In genomic region chr9:125262217-125262991, GRCh38 we compare ENCODE assay signal across 8 cellular contexts. TPM values are rescaled to one million over a fixed set of nuclear protein-coding genes. Genes with fewer than 3 reads are reported as not detected.
DNase-seq lines count a peak whose midpoint lies in the region; ATAC-seq and TF ChIP-seq lines count a peak whose summit lies in the region.

No MANE protein-coding gene starts in this region.

- CTCF ChIA-PET in GM10248 (lab: Yijun Ruan, JAX), result interaction anchor here (1.2 to 1.9 kb wide), 3 partner anchors 14 to 145 kb away, joined by 3 to 5 read pairs (median 5); no protein-coding TSS in a partner anchor

- H3K4me2 ChIP-seq in SU-DHL-6 (ENCODE audit: low read depth, low read length, poor library complexity, severe bottlenecking), result peak overlapping the region; percentile 89

- H3K4me3 Mint-ChIP-seq in progenitor cell of endocrine pancreas (ENCODE audit: low read depth), result peak overlapping the region; percentile 95

- TF ChIP-seq CTCF in GM10248 (IDR thresholded peaks at IDR 0.05; ENCODE audit: control extremely low read depth, extremely low read depth, low read depth, missing control alignments) (no peak), SU-DHL-6 (IDR thresholded peaks at IDR 0.05; ENCODE audit: insufficient read depth, low read length, poor library complexity, severe bottlenecking) (no peak), fibroblast of mammary gland (conservative IDR thresholded peaks at IDR 0.05; ENCODE audit: control insufficient read depth, insufficient read depth, low read depth, low read length) (no peak), progenitor cell of endocrine pancreas (IDR thresholded peaks at IDR 0.05; ENCODE audit: unreplicated experiment) (no peak)

- H3K9me2 ChIP-seq in SU-DHL-6 (replicated peaks; ENCODE audit: insufficient read depth, low read length), result no peaks in the 10 kb centered on the region

- peak overlapping the region; percentile 95 for H2AFZ ChIP-seq in SU-DHL-6 (ENCODE audit: low read depth, low read length, severe bottlenecking)

- H3K36me3 Mint-ChIP-seq in progenitor cell of endocrine pancreas (ENCODE audit: insufficient read depth), result peaks cover 8% of the 10 kb centered on the region

- H3K9me3 Mint-ChIP-seq in progenitor cell of endocrine pancreas (ENCODE audit: low read depth), result no peaks in the 10 kb centered on the region

- 0 out of 2 replicates have a peak, but pooled peaks cover 9% of the 10 kb centered on the region for H3F3A ChIP-seq in SU-DHL-6 (ENCODE audit: insufficient read depth)

- H3K27me3 ChIP-seq in SU-DHL-6 (ENCODE audit: low read length), result no peaks in the 10 kb centered on the region

- H3K9me3 ChIP-seq in SU-DHL-6 (ENCODE audit: insufficient read depth, low read length), result no peaks in the 10 kb centered on the region

- no peaks in the 10 kb centered on the region for H4K20me1 ChIP-seq in SU-DHL-6 (ENCODE audit: low read depth, low read length)

- no peaks in the 10 kb centered on the region for H3K27me3 Mint-ChIP-seq in progenitor cell of endocrine pancreas

- peak overlapping the region; percentile 99 for H3K4me3 ChIP-seq in SU-DHL-6 (ENCODE audit: insufficient read depth, low read length, poor library complexity, severe bottlenecking)
- peak overlapping the region; percentile 88 for H3K4me3 ChIP-seq in fibroblast of mammary gland (ENCODE audit: control insufficient read depth, low read depth, low read length)

- H3K9ac ChIP-seq in SU-DHL-6 (ENCODE audit: low read length), result peak overlapping the region; percentile 99

- peak overlapping the region; percentile 94 for H3K27ac Mint-ChIP-seq in progenitor cell of endocrine pancreas

- ATAC-seq in HG03066 (IDR thresholded peaks at IDR 0.05; ENCODE audit: low read depth, unreplicated experiment), result peak; percentile 24

- DNase-seq in A172 (ENCODE audit: low spot score), result peak; percentile 23
- DNase-seq in GM10248 (ENCODE audit: extremely low spot score), result peak; percentile 27
- no peak for DNase-seq in fibroblast of mammary gland (ENCODE audit: low read depth)
- no peak for DNase-seq in progenitor cell of endocrine pancreas (ENCODE audit: low spot score, unreplicated experiment)
- DNase-seq in NCI-H446 (lab: John Stamatoyannopoulos, UW), result no peak
- DNase-seq in kidney tubule cell (ENCODE audit: low spot score), result no peak

- no peaks in the 10 kb centered on the region for H3K36me3 ChIP-seq in SU-DHL-6 (ENCODE audit: low read length)

- H3K27ac ChIP-seq in SU-DHL-6 (ENCODE audit: low read depth, low read length), result peak overlapping the region; percentile 82; the same call in 1 of the 2 replicates

- H3K79me2 ChIP-seq in SU-DHL-6 (ENCODE audit: insufficient read depth, low read length), result peaks cover 54% of the 10 kb centered on the region

- POLR2A ChIA-PET in GM10248 (lab: Yijun Ruan, JAX), result interaction anchor here (3.4 kb wide), 1 partner anchor 21 kb away, joined by 24 read pairs; the partner anchor contains the start of gene HSPA5

- peaks cover 12% of the 10 kb centered on the region for H3K4me1 Mint-ChIP-seq in progenitor cell of endocrine pancreas (ENCODE audit: low read depth)

RNA-seq across cellular contexts. Expression of gene GAPVD1, which starts 0.8 kb away (rescaled TPM):
- total RNA-seq in A172 (2014; rRNA removed; shearing (Covaris generic)), result 46.3 and 58.8 TPM in 2 replicates
- total RNA-seq in progenitor cell of endocrine pancreas, result 46.0 and 49.5 TPM in 2 replicates

RNA-seq across cellular contexts. Expression of gene HSPA5, which starts 21.3 kb away (rescaled TPM):
- total RNA-seq in A172 (2014; rRNA removed; shearing (Covaris generic)), result 77.5 and 93.5 TPM in 2 replicates
- total RNA-seq in progenitor cell of endocrine pancreas, result 287 and 288 TPM in 2 replicates

Comparison
In these comparisons a context has a peak if more than half of its experiments do, and no peak if none do; other contexts are left out.
1. DNase-seq: peak in A172 (single experiment) and GM10248 (single experiment); none in fibroblast of mammary gland (single experiment), progenitor cell of endocrine pancreas (single experiment), NCI-H446 (0 of 2) and kidney tubule cell (single experiment).